ENCODE assay signal across 18 cellular contexts in genomic region chr7:30452278-30452930, GRCh38. TPM values are rescaled to one million over a fixed set of nuclear protein-coding genes. Genes with fewer than 3 reads are reported as not detected.
A peak's percentile ranks its signal among the peaks of the same experiment; 100 is the strongest.
DNase-seq lines count a peak whose midpoint lies in the region; FAIRE-seq and TF ChIP-seq lines count a peak whose summit lies in the region.
"Had no signal": no experiment of that assay in that cellular context is flagged by ENCODE, and none has a peak within 500 bp of the region (broad histone marks: within the 10 kb centered on the region; RNA-seq: fewer than 3 reads in every experiment).

No MANE protein-coding gene starts in this region.

- H2AK5ac ChIP-seq in H1 (ENCODE audit: low read depth, low read length): no peak overlapping the region

- no peak overlapping the region for H3K9ac ChIP-seq in H1 (replicated peaks in 1 of 4; ENCODE audit: extremely low read depth in 1 of 4, low read depth in 3 of 4, low read length in 3 of 4)

- no peaks in the 10 kb centered on the region for H3K27me3 ChIP-seq in H1 (replicated peaks in 1 of 4; ENCODE audit: control insufficient read depth in 3 of 4, extremely low read depth in 1 of 4, insufficient read depth in 3 of 4, low read length in 3 of 4)

- H3K4me1 ChIP-seq in H1 (replicated peaks in 1 of 4; ENCODE audit: control insufficient read depth in 3 of 4, insufficient read depth in 4 of 4, low read length in 3 of 4): peaks cover 0 to 9% (median 3%) of the 10 kb centered on the region in 4 experiments; a peak in 3 of 7 replicates

- H4K91ac ChIP-seq in H1 (replicated peaks; ENCODE audit: insufficient read length, low read length): no peak overlapping the region

- H2BK120ac ChIP-seq in H1 (replicated peaks; ENCODE audit: low read depth, low read length): no peak overlapping the region

- H3K27ac Mint-ChIP-seq in type B pancreatic cell: peak overlapping the region; percentile 21
- H3K27ac Mint-ChIP-seq: CD4-positive, alpha-beta T cell; GM23338 had no signal

- TF ChIP-seq POLR2A in H1 (IDR thresholded peaks at IDR 0.05; ENCODE audit: control extremely low read depth in 1 of 2, low read depth in 2 of 2, low read length in 2 of 2) (no peak), lower leg skin (IDR thresholded peaks at IDR 0.05) (no peak)

- H3K27ac ChIP-seq in C4-2B (peak overlapping the region; percentile 70; the same call in 1 of the 2 replicates), H1 (ENCODE audit: low read depth, low read length) (no peak overlapping the region)

- H4K20me1 ChIP-seq in H1 (replicated peaks in 1 of 2; ENCODE audit: control insufficient read depth in 1 of 2, insufficient read depth in 2 of 2, low read length in 2 of 2): no peaks in the 10 kb centered on the region

- H3K23me2 ChIP-seq in H1 (ENCODE audit: low read depth, low read length): no peaks in the 10 kb centered on the region

- H3K36me3 Mint-ChIP-seq in type B pancreatic cell: peaks cover 16% of the 10 kb centered on the region

- no peak overlapping the region for H3K4me3 Mint-ChIP-seq in type B pancreatic cell
- H3K4me3 Mint-ChIP-seq: CD14-positive monocyte; CD4-positive, alpha-beta T cell; CD8-positive, alpha-beta memory T cell; GM23338 had no signal

- H3K9me3 Mint-ChIP-seq in type B pancreatic cell: no peaks in the 10 kb centered on the region
- H3K9me3 Mint-ChIP-seq: CD14-positive monocyte; CD4-positive, alpha-beta T cell; CD8-positive, alpha-beta memory T cell; GM23338 had no signal

- H2BK5ac ChIP-seq in H1 (ENCODE audit: low read depth, low read length): no peak overlapping the region

- no peak overlapping the region for H3K18ac ChIP-seq in H1 (ENCODE audit: extremely low read depth, low read length)

- H4K8ac ChIP-seq in H1 (ENCODE audit: extremely low read depth, insufficient read depth, low read length): no peak overlapping the region; the same call in 1 of the 2 replicates

- 0 out of 2 replicates have a peak overlapping the region, but pooled peaks have one; percentile 61 for H2BK15ac ChIP-seq in H1 (ENCODE audit: low read length)

- no peak overlapping the region for H3K14ac ChIP-seq in H1 (ENCODE audit: insufficient read length)

- H3K4ac ChIP-seq in H1 (replicated peaks; ENCODE audit: insufficient read length, low read depth, low read length): no peak overlapping the region

- H2AFZ ChIP-seq in H1 (ENCODE audit: low read length): no peak overlapping the region
- H2AFZ ChIP-seq: GM23338 had no signal

- DNase-seq in DMS79 treated with DMSO at 0.1 percent for 48 hours (lab: John Stamatoyannopoulos, UW): peak; percentile 39
- DNase-seq in H1 (ENCODE audit: low read depth in 1 of 2, low spot score in 2 of 2): no peak
- DNase-seq in type B pancreatic cell (ENCODE audit: extremely low spot score, unreplicated experiment): no peak
- no peak for DNase-seq in stimulated activated CD4-positive, alpha-beta T cell treated with anti-CD3 and anti-CD28 coated beads, Interleukin-1b, Interleukin-23, amount 100 ng/mL, for 48 hours
- no peak for DNase-seq in ecto neural progenitor cell (ENCODE audit: low spot score)
- no peak for DNase-seq in anterior cingulate cortex (lab: John Stamatoyannopoulos, UW)
- DNase-seq in lower leg skin (ENCODE audit: low spot score in 2 of 2): no peak
- DNase-seq: CD4-positive, alpha-beta T cell; CD8-positive, alpha-beta memory T cell; DND-41; GDM1; HCEC 1CT had no signal

- TF ChIP-seq EP300 in H1 (IDR thresholded peaks at IDR 0.05; ENCODE audit: borderline replicate concordance in 1 of 2, low read depth in 2 of 2, low read length in 2 of 2): no peak

- H3K4me1 Mint-ChIP-seq in type B pancreatic cell (ENCODE audit: unreplicated experiment): peaks cover 5% of the 10 kb centered on the region
- H3K4me1 Mint-ChIP-seq: CD14-positive monocyte; CD8-positive, alpha-beta memory T cell had no signal

- no peak for TF ChIP-seq CTCF in C4-2B (conservative IDR thresholded peaks at IDR 0.05)
- no peak for TF ChIP-seq CTCF in H1 (IDR thresholded peaks at IDR 0.05; ENCODE audit: control extremely low read depth in 1 of 3, insufficient read depth in 1 of 3, low read depth in 1 of 3, low read length in 3 of 3)
- no peak for TF ChIP-seq CTCF in type B pancreatic cell (conservative IDR thresholded peaks at IDR 0.05)
- no peak for TF ChIP-seq CTCF in lower leg skin (IDR thresholded peaks at IDR 0.05)

- CTCF ChIA-PET in H1 (lab: Charles Lee; ENCODE audit: partially characterized antibody): interaction anchor here (0.6 to 2.3 kb wide), 9 partner anchors 12 to 177 kb away, joined by 3 to 7 read pairs (median 5); no protein-coding TSS in a partner anchor

- WGBS in H1 (ENCODE audit: extremely low coverage in 1 of 2, insufficient coverage in 1 of 2, insufficient read length in 1 of 2, insufficient replicate concordance in 2 of 2, low coverage in 1 of 2, low lambda C conversion rate in 2 of 2, missing lambda C conversion rate in 1 of 2), 2 experiments: 88% methylated on average over 22 of the region's 27 CpGs; no CpG with 5 or more reads in 1 of the 2 experiments
- WGBS in lower leg skin, 2 donors: 87 to 91% methylated on average over 22 to 27 of the region's 27 CpGs

- no peak overlapping the region for H3K4me2 ChIP-seq in H1 (ENCODE audit: insufficient read depth in 1 of 2, low read depth in 2 of 2, low read length in 2 of 2)
- H3K4me2 ChIP-seq: GM23338 had no signal

- H3K36me3 ChIP-seq in H1 (ENCODE audit: control insufficient read depth in 2 of 4, insufficient read depth in 4 of 4, low read length in 3 of 4): 0 out of 8 replicates have a peak, but pooled peaks cover 0 to 2% (median 0%) of the 10 kb centered on the region in 4 experiments

- no peaks in the 10 kb centered on the region for H3K79me2 ChIP-seq in H1 (ENCODE audit: control insufficient read depth in 1 of 2, insufficient read depth in 2 of 2, low read length in 2 of 2)

- no peak overlapping the region for H3K56ac ChIP-seq in H1 (replicated peaks; ENCODE audit: insufficient read length, low read depth, low read length)

- no peak overlapping the region for H2BK12ac ChIP-seq in H1 (ENCODE audit: low read depth, low read length)

- H3K23ac ChIP-seq in H1 (ENCODE audit: insufficient read length): no peak overlapping the region

- no peaks in the 10 kb centered on the region for H3K27me3 Mint-ChIP-seq in type B pancreatic cell
- H3K27me3 Mint-ChIP-seq: CD4-positive, alpha-beta T cell; CD8-positive, alpha-beta memory T cell had no signal

- no peak for FAIRE-seq in H1 (lab: Jason Lieb, UNC)
- FAIRE-seq: D721Med, GM12878, H54 had no signal

- no peak overlapping the region for H3K4me3 ChIP-seq in H1 (ENCODE audit: extremely low read depth in 1 of 4, insufficient read depth in 2 of 4, low read depth in 3 of 4, low read length in 4 of 4)
- H3K4me3 ChIP-seq in lower leg skin (ENCODE audit: low read depth, poor library complexity, severe bottlenecking): no peak overlapping the region
- H3K4me3 ChIP-seq: GM12878, GM23338 had no signal

- no peak overlapping the region for H2BK20ac ChIP-seq in H1 (ENCODE audit: low read length)

- TF ChIP-seq RAD21 in H1 (IDR thresholded peaks at IDR 0.05 in 1 of 2, conservative IDR thresholded peaks at IDR 0.05 in 1 of 2; ENCODE audit: low read depth in 2 of 2, low read length in 2 of 2): no peak

- no peak overlapping the region for H4K5ac ChIP-seq in H1 (ENCODE audit: insufficient read length, low read depth, low read length)

- intact Hi-C loops in lower leg skin (cut with DNase I; ENCODE audit: low total_unique reads): no loop called here

- H3K79me1 ChIP-seq in H1 (ENCODE audit: low read depth, low read length): 0 out of 2 replicates have a peak, but pooled peaks cover 3% of the 10 kb centered on the region

- H3K9me3 ChIP-seq in H1 (ENCODE audit: insufficient read depth in 2 of 2, low read depth in 1 of 2, low read length in 1 of 2): no peaks in the 10 kb centered on the region

- POLR2A ChIA-PET in H1 (lab: Charles Lee; ENCODE audit: partially characterized antibody): interaction anchor here (0.6 kb wide), 1 partner anchor 15 kb away, joined by 3 read pairs; no protein-coding TSS in a partner anchor

TF ChIP-seq in H1, 55 proteins besides CTCF, POLR2A, EP300 and RAD21 (continues in another document):
- TF ChIP-seq, protein P1, sequence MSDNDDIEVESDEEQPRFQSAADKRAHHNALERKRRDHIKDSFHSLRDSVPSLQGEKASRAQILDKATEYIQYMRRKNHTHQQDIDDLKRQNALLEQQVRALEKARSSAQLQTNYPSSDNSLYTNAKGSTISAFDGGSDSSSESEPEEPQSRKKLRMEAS (IDR thresholded peaks at IDR 0.05): no peak
- no peak for TF ChIP-seq NANOG (IDR thresholded peaks at IDR 0.05; ENCODE audit: insufficient read depth, low read depth, low read length, poor library complexity, severe bottlenecking)

RNA-seq across cellular contexts. Expression of gene NOD1, which starts 26.2 kb away (rescaled TPM):
- total RNA-seq in H1 (2021; fragmentation: NEBNext Ultra II Directional; extraction: Animal tissue kit (Norgen Biotek cat#: 25700)): 6.0 and 6.5 TPM in 2 replicates
- 3.8 and 4.1 TPM in 2 replicates for polyA plus RNA-seq in H1 (2011; rRNA removed)
- polyA plus RNA-seq in H1 (2011; cell fraction: cytosol; rRNA removed): 4.0 TPM
- 8.3 TPM for polyA plus RNA-seq in H1 (2011; cell fraction: nucleus; rRNA removed)
- polyA plus RNA-seq in H1 (2012, experiment 1 of 2): 3.9 to 4.6 TPM (median 4.1 TPM) in 4 replicates
- 3.0 TPM for polyA plus RNA-seq in H1 (2012, experiment 2 of 2)
- polyA plus RNA-seq in H1 (2013, experiment 1 of 2): 4.5 TPM
- 4.3 TPM for polyA plus RNA-seq in H1 (2013, experiment 2 of 2)
- 5.6 and 5.9 TPM in 2 replicates for polyA minus RNA-seq in H1 (2011; rRNA and poly(A)+ RNA removed)
- polyA minus RNA-seq in H1 (2011; cell fraction: cytosol; rRNA and poly(A)+ RNA removed): 4.0 TPM
- 10.1 TPM for polyA minus RNA-seq in H1 (2011; cell fraction: nucleus; rRNA and poly(A)+ RNA removed)
- total RNA-seq in type B pancreatic cell (ENCODE audit: low replicate concordance): 10.9 and 11.4 TPM in 2 replicates
- 10 to 100 TPM in 3 of 4 donors, 1 to 10 TPM in 1; 5.1 to 14.5 (median 10.9) TPM for total RNA-seq in lower leg skin

RNA-seq across cellular contexts. Expression of gene GGCT, which starts 52.2 kb away (rescaled TPM):
- 125 and 129 TPM in 2 replicates for total RNA-seq in H1 (2021; fragmentation: NEBNext Ultra II Directional; extraction: Animal tissue kit (Norgen Biotek cat#: 25700))
- 47.7 and 50.0 TPM in 2 replicates for polyA plus RNA-seq in H1 (2011; rRNA removed)
- polyA plus RNA-seq in H1 (2011; cell fraction: cytosol; rRNA removed): 85.5 TPM
- 60.8 TPM for polyA plus RNA-seq in H1 (2011; cell fraction: nucleus; rRNA removed)
- 88.5 to 127 TPM (median 90.7 TPM) in 4 replicates for polyA plus RNA-seq in H1 (2012, experiment 1 of 2)
- polyA plus RNA-seq in H1 (2012, experiment 2 of 2): 39.1 TPM
- 84.7 TPM for polyA plus RNA-seq in H1 (2013, experiment 1 of 2)
- polyA plus RNA-seq in H1 (2013, experiment 2 of 2): 87.8 TPM
- 12.2 and 13.2 TPM in 2 replicates for polyA minus RNA-seq in H1 (2011; rRNA and poly(A)+ RNA removed)
- polyA minus RNA-seq in H1 (2011; cell fraction: cytosol; rRNA and poly(A)+ RNA removed): 26.6 TPM
- 21.5 TPM for polyA minus RNA-seq in H1 (2011; cell fraction: nucleus; rRNA and poly(A)+ RNA removed)
- total RNA-seq in type B pancreatic cell (ENCODE audit: low replicate concordance) (72.6 and 105 TPM in 2 replicates), lower leg skin (10 to 100 TPM; 40.0 to 66.2 (median 60.8) TPM)
